13 cellular contexts compared by ENCODE assay signal in genomic region chr6:20680697-20681165, GRCh38.
DNase-seq lines count a peak whose midpoint lies in the region; ATAC-seq lines count a peak whose summit lies in the region.
"Had no signal": no experiment of that assay in that cellular context is flagged by ENCODE, and none has a peak within 500 bp of the region (broad histone marks: within the 10 kb centered on the region; RNA-seq: fewer than 3 reads in every experiment).

No MANE protein-coding gene starts in this region.

- DNase-seq in activated T-cell treated with anti-CD3 and anti-CD28 coated beads, Interleukin-2, amount 50 U/mL, for 24 hours: no peak
- no peak for DNase-seq in activated T-cell treated with anti-CD3 and anti-CD28 coated beads for 4 hours
- DNase-seq in stimulated activated naive CD8-positive, alpha-beta T cell treated with anti-CD3 and anti-CD28 coated beads, Interleukin-15, amount 100 ng/mL, for 72 hours: no peak
- DNase-seq in NCI-H2227 (lab: John Stamatoyannopoulos, UW; ENCODE audit: unreplicated experiment): no peak
- DNase-seq in 8988T: no peak
- no peak for DNase-seq in AG20443 (ENCODE audit: low spot score)
- DNase-seq: BE2C had no signal

- H3K9me3 Mint-ChIP-seq in activated T-cell treated with anti-CD3 and anti-CD28 coated beads, Interleukin-2, amount 50 U/mL, for 24 hours: no peaks in the 10 kb centered on the region
- no peaks in the 10 kb centered on the region for H3K9me3 Mint-ChIP-seq in activated T-helper 17 cell treated with anti-CD3 and anti-CD28 coated beads, Interleukin-2, amount 50 U/mL, for 72 hours
- peaks cover 0 to 6% of the 10 kb centered on the region in 2 donors for H3K9me3 Mint-ChIP-seq in stimulated activated naive CD8-positive, alpha-beta T cell treated with anti-CD3 and anti-CD28 coated beads, Interleukin-15, amount 100 ng/mL, for 72 hours
- H3K9me3 Mint-ChIP-seq: activated naive CD4-positive, alpha-beta T cell treated with anti-CD3 and anti-CD28 coated beads, Interleukin-2, amount 50 U/mL, for 24 hours; IgD-negative memory B cell had no signal

- H3K4me1 Mint-ChIP-seq in activated T-cell treated with anti-CD3 and anti-CD28 coated beads, Interleukin-2, amount 50 U/mL, for 24 hours (ENCODE audit: low read depth): peaks cover 31% of the 10 kb centered on the region
- H3K4me1 Mint-ChIP-seq in activated T-helper 17 cell treated with anti-CD3 and anti-CD28 coated beads, Interleukin-2, amount 50 U/mL, for 72 hours: peaks cover 10% of the 10 kb centered on the region
- peaks cover 29% of the 10 kb centered on the region for H3K4me1 Mint-ChIP-seq in stimulated activated naive CD8-positive, alpha-beta T cell treated with anti-CD3 and anti-CD28 coated beads, Interleukin-15, amount 100 ng/mL, for 72 hours
- H3K4me1 Mint-ChIP-seq: nephron had no signal

- ATAC-seq in HG02981 (IDR thresholded peaks at IDR 0.05; ENCODE audit: unreplicated experiment): peak; percentile 68
- ATAC-seq in activated T-helper 17 cell treated with anti-CD3 and anti-CD28 coated beads, Interleukin-2, amount 50 U/mL, for 72 hours (replicated peaks): peak; percentile 56
- peak; percentile 88 for ATAC-seq in stimulated activated naive CD8-positive, alpha-beta T cell treated with anti-CD3 and anti-CD28 coated beads, Interleukin-15, amount 100 ng/mL, for 72 hours
- ATAC-seq: gastroesophageal sphincter had no signal

- no peaks in the 10 kb centered on the region for H3K27me3 Mint-ChIP-seq in activated T-cell treated with anti-CD3 and anti-CD28 coated beads, Interleukin-2, amount 50 U/mL, for 24 hours
- no peaks in the 10 kb centered on the region for H3K27me3 Mint-ChIP-seq in activated T-helper 17 cell treated with anti-CD3 and anti-CD28 coated beads, Interleukin-2, amount 50 U/mL, for 72 hours
- no peaks in the 10 kb centered on the region for H3K27me3 Mint-ChIP-seq in stimulated activated naive CD8-positive, alpha-beta T cell treated with anti-CD3 and anti-CD28 coated beads, Interleukin-15, amount 100 ng/mL, for 72 hours
- H3K27me3 Mint-ChIP-seq: activated naive CD4-positive, alpha-beta T cell treated with anti-CD3 and anti-CD28 coated beads, Interleukin-2, amount 50 U/mL, for 24 hours; IgD-negative memory B cell had no signal

- no peak overlapping the region for H3K4me3 Mint-ChIP-seq in activated T-cell treated with anti-CD3 and anti-CD28 coated beads, Interleukin-2, amount 50 U/mL, for 24 hours
- peak overlapping the region; percentile 24 for H3K4me3 Mint-ChIP-seq in activated T-helper 17 cell treated with anti-CD3 and anti-CD28 coated beads, Interleukin-2, amount 50 U/mL, for 72 hours
- peak overlapping the region; percentile 21 to 58 for H3K4me3 Mint-ChIP-seq in stimulated activated naive CD8-positive, alpha-beta T cell treated with anti-CD3 and anti-CD28 coated beads, Interleukin-15, amount 100 ng/mL, for 72 hours
- H3K4me3 Mint-ChIP-seq: activated naive CD4-positive, alpha-beta T cell treated with anti-CD3 and anti-CD28 coated beads, Interleukin-2, amount 50 U/mL, for 24 hours; IgD-negative memory B cell; nephron had no signal

- peak overlapping the region; percentile 6 for H3K27ac Mint-ChIP-seq in activated T-cell treated with anti-CD3 and anti-CD28 coated beads, Interleukin-2, amount 50 U/mL, for 24 hours
- peak overlapping the region; percentile 54 for H3K27ac Mint-ChIP-seq in activated T-helper 17 cell treated with anti-CD3 and anti-CD28 coated beads, Interleukin-2, amount 50 U/mL, for 72 hours
- H3K27ac Mint-ChIP-seq in stimulated activated naive CD8-positive, alpha-beta T cell treated with anti-CD3 and anti-CD28 coated beads, Interleukin-15, amount 100 ng/mL, for 72 hours: peak overlapping the region in 1 of 2 donors; percentile 31
- H3K27ac Mint-ChIP-seq: activated naive CD4-positive, alpha-beta T cell treated with anti-CD3 and anti-CD28 coated beads, Interleukin-2, amount 50 U/mL, for 24 hours had no signal

- peaks cover 12% of the 10 kb centered on the region for H3K36me3 Mint-ChIP-seq in activated T-cell treated with anti-CD3 and anti-CD28 coated beads, Interleukin-2, amount 50 U/mL, for 24 hours (ENCODE audit: low read depth)
- H3K36me3 Mint-ChIP-seq in activated T-helper 17 cell treated with anti-CD3 and anti-CD28 coated beads, Interleukin-2, amount 50 U/mL, for 72 hours (ENCODE audit: low read depth): peaks cover 6% of the 10 kb centered on the region
- H3K36me3 Mint-ChIP-seq: IgD-negative memory B cell had no signal
